In the genomic region with DNA sequence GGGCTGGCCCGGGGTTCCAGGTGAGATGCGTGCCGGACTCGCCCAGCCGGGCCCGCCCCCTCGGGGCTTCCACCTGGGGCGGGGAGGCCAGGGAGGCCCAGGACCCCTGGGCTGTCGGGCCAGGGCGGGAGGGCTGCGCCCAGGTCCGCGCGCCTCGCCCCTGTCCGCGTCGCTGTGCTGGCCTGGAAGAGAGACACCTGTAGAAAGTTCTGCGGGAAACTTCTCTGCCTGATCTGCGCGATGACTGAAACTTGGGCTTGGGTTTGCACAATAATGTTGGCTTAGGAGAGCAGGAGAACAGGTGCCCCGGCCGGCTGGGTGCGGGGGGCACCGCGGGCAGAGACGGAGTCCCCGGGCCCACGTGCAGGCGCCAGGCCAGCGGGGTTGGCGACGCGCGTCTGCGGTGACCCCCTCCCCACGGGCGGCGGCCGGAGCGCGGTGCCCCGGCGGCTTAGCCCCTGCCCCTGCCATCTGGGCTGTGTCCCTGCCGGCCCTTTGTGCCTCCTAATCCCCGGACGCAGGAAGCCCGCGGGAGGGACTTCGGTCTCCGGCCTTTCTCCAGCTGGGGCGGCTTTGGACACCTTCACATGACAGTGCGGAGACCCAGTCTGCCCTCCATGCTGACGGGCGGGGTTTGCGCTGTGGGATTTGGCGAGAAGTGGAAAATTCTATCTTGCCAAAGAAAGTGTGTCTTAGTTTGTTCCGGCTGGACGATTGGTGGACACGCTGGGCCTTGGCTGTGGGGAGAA, we compare ENCODE assay signal across 8 cellular contexts. TPM values are rescaled to one million over a fixed set of nuclear protein-coding genes. Genes with fewer than 3 reads are reported as not detected.
DNase-seq lines count a peak whose midpoint lies in the region; ATAC-seq and TF ChIP-seq lines count a peak whose summit lies in the region.

No MANE protein-coding gene starts in this region.

- ATAC-seq in GM19043 (IDR thresholded peaks at IDR 0.05; ENCODE audit: low read depth, unreplicated experiment), result peak; percentile 10

- POLR2A ChIA-PET in A673 (lab: Charles Lee; ENCODE audit: low non-redundant PET), result interaction anchor here (0.7 kb wide), 1 partner anchor 436 kb away, joined by 5 read pairs; no protein-coding TSS in a partner anchor

- H3K4me3 ChIP-seq in A673 (ENCODE audit: low read depth, low read length, poor library complexity, severe bottlenecking) (peak overlapping the region; percentile 83), SJSA1 (peak overlapping the region; percentile 48), fibroblast of the aortic adventitia (ENCODE audit: low read depth, low read length) (peak overlapping the region; percentile 44)

- H3K9me3 ChIP-seq in A673 (ENCODE audit: low read depth, low read length, poor library complexity, severe bottlenecking) (no peaks in the 10 kb centered on the region), SJSA1 (replicated peaks) (0 out of 2 replicates have a peak, but pooled peaks cover 6% of the 10 kb centered on the region)

- peaks cover 12% of the 10 kb centered on the region for H3K4me1 ChIP-seq in A673 (ENCODE audit: insufficient read depth, low read length, poor library complexity, severe bottlenecking)
- peaks cover 13% of the 10 kb centered on the region for H3K4me1 ChIP-seq in SJSA1 (replicated peaks)

- H3K27me3 ChIP-seq in A673 (replicated peaks; ENCODE audit: insufficient read depth, low read depth, low read length, poor library complexity), result no peaks in the 10 kb centered on the region
- peaks cover 11% of the 10 kb centered on the region for H3K27me3 ChIP-seq in SJSA1 (replicated peaks)

- H3K36me3 ChIP-seq in A673 (ENCODE audit: insufficient read depth, low read length, poor library complexity, severe bottlenecking), result peaks cover 9% of the 10 kb centered on the region
- peaks cover 33% of the 10 kb centered on the region for H3K36me3 ChIP-seq in SJSA1

- no peak for DNase-seq in A673 (ENCODE audit: low spot score)
- no peak for DNase-seq in SJSA1 (ENCODE audit: low read depth in 1 of 2, low spot score in 2 of 2)
- no peak for DNase-seq in fibroblast of the aortic adventitia (ENCODE audit: low read depth)
- DNase-seq in retina, result peak; percentile 49
- DNase-seq in anterior cingulate cortex (lab: John Stamatoyannopoulos, UW), result no peak
- DNase-seq in hypothalamus (lab: John Stamatoyannopoulos, UW), result no peak
- DNase-seq in stimulated activated CD4-positive, alpha-beta T cell treated with anti-CD3 and anti-CD28 coated beads, Interleukin-2, amount 100 ng/mL, for 24 hours, result no peak

- CTCF ChIA-PET in A673 (lab: Charles Lee), result interaction anchor here (1.2 kb wide), 1 partner anchor 10 kb away, joined by 12 read pairs; the partner anchor contains the start of gene TSEN54

- TF ChIP-seq CTCF in A673 (conservative IDR thresholded peaks at IDR 0.05; ENCODE audit: low read depth, low read length), result no peak
- no peak for TF ChIP-seq CTCF in fibroblast of the aortic adventitia (IDR thresholded peaks at IDR 0.05; ENCODE audit: insufficient read depth, low read length)

- no TSS peak for BruUV-seq in A673 (replicated peaks; lab: Mats Ljungman, UMichigan)

- intact Hi-C loops in A673 (cut with micrococcal nuclease; ENCODE audit: unreplicated experiment), result no loop called here

- H3K27ac ChIP-seq in A673 (ENCODE audit: low read depth, low read length, poor library complexity, severe bottlenecking), result peak overlapping the region; percentile 17
- H3K27ac ChIP-seq in SJSA1, result no peak overlapping the region

RNA-seq across cellular contexts. Expression of gene LLGL2, which starts 0.5 kb away (rescaled TPM):
- total RNA-seq in A673 (2021) (10.8 and 14.4 TPM in 2 replicates), fibroblast of the aortic adventitia (ENCODE audit: low replicate concordance) (0.09 TPM in 1 of 2 replicates, not detected in the other)
- total RNA-seq in SJSA1 (2014; rRNA removed; shearing (Covaris generic)), result 5.8 and 6.6 TPM in 2 replicates

RNA-seq across cellular contexts. Expression of gene TSEN54, which starts 9.7 kb away (rescaled TPM):
- total RNA-seq in A673 (2021), result 36.5 and 36.6 TPM in 2 replicates
- 54.0 and 78.4 TPM in 2 replicates for total RNA-seq in SJSA1 (2014; rRNA removed; shearing (Covaris generic))
- 8.0 and 11.4 TPM in 2 replicates for total RNA-seq in fibroblast of the aortic adventitia (ENCODE audit: low replicate concordance)

RNA-seq across cellular contexts. Expression of gene CASKIN2, which starts 10.6 kb away (rescaled TPM):
- 32.6 and 32.7 TPM in 2 replicates for total RNA-seq in A673 (2021)
- 14.2 and 19.7 TPM in 2 replicates for total RNA-seq in SJSA1 (2014; rRNA removed; shearing (Covaris generic))
- 5.6 and 8.0 TPM in 2 replicates for total RNA-seq in fibroblast of the aortic adventitia (ENCODE audit: low replicate concordance)
